41 cellular contexts compared by ENCODE assay signal in genomic region chrX:15188039-15188438, GRCh38.
"Had no signal": no experiment of that assay in that cellular context is flagged by ENCODE, and none has a peak within 500 bp of the region (broad histone marks: within the 10 kb centered on the region; RNA-seq: fewer than 3 reads in every experiment).

No MANE protein-coding gene starts in this region.

- H3K36me3 Mint-ChIP-seq: activated CD8-positive, alpha-beta memory T cell treated with anti-CD3 and anti-CD28 coated beads, Interleukin-2, amount 10 ng/mL, durations not matched to agents 7 days and 5 days; activated naive CD4-positive, alpha-beta T cell treated with anti-CD3 and anti-CD28 coated beads, Interleukin-2, amount 50 U/mL, for 24 hours; activated naive CD8-positive, alpha-beta T cell treated with anti-CD3 and anti-CD28 coated beads, Interleukin-2, amount 10 ng/mL, durations not matched to agents 7 days and 5 days; brain had no signal

- ATAC-seq: activated CD8-positive, alpha-beta memory T cell treated with anti-CD3 and anti-CD28 coated beads, Interleukin-2, amount 10 ng/mL, durations not matched to agents 7 days and 5 days; PC-3; Right ventricle myocardium inferior had no signal

- H3K9me3 Mint-ChIP-seq: activated CD4-positive, alpha-beta memory T cell treated with anti-CD3 and anti-CD28 coated beads, Interleukin-2, amount 10 ng/mL, durations not matched to agents 7 days and 5 days; activated naive CD4-positive, alpha-beta T cell treated with anti-CD3 and anti-CD28 coated beads, Interleukin-2, amount 50 U/mL, for 24 hours; activated naive CD8-positive, alpha-beta T cell treated with anti-CD3 and anti-CD28 coated beads, Interleukin-2, amount 10 ng/mL, durations not matched to agents 7 days and 5 days; activated T-helper 2 cell treated with anti-CD3 and anti-CD28 coated beads, Interferon-gamma antibody, Interleukin-2, Interleukin-4, amounts not matched to agents 10 μg/mL and 5 μg/mL and 100 μg/mL, durations not matched to agents 14 hours and 24 hours and 36 hours had no signal

- H3K27ac Mint-ChIP-seq: activated CD4-positive, alpha-beta memory T cell treated with anti-CD3 and anti-CD28 coated beads, Interleukin-2, amount 10 ng/mL, durations not matched to agents 7 days and 5 days; activated CD8-positive, alpha-beta memory T cell treated with anti-CD3 and anti-CD28 coated beads, Interleukin-2, amount 10 ng/mL, durations not matched to agents 7 days and 5 days; activated naive CD4-positive, alpha-beta T cell treated with anti-CD3 and anti-CD28 coated beads, Interleukin-2, amount 50 U/mL, for 24 hours; activated naive CD8-positive, alpha-beta T cell treated with anti-CD3 and anti-CD28 coated beads, Interleukin-2, amount 10 ng/mL, durations not matched to agents 7 days and 5 days; activated T-helper 2 cell treated with anti-CD3 and anti-CD28 coated beads, Interferon-gamma antibody, Interleukin-2, Interleukin-4, amounts not matched to agents 10 μg/mL and 5 μg/mL and 100 μg/mL, durations not matched to agents 14 hours and 24 hours and 36 hours; brain had no signal

- H3K27me3 ChIP-seq: MG63, Peyer's patch had no signal

- H3K36me3 ChIP-seq: MG63, Peyer's patch had no signal

- DNase-seq: activated CD4-positive, alpha-beta memory T cell treated with anti-CD3 and anti-CD28 coated beads, Interleukin-2, amount 10 ng/mL, durations not matched to agents 7 days and 5 days; activated CD4-positive, alpha-beta T cell treated with anti-CD3 and anti-CD28 coated beads for 1 hour; activated CD4-positive, alpha-beta T cell treated with anti-CD3 and anti-CD28 coated beads for 48 hours; activated CD4-positive, CD25-positive, alpha-beta regulatory T cell; activated CD8-positive, alpha-beta memory T cell treated with anti-CD3 and anti-CD28 coated beads for 24 hours; activated CD8-positive, alpha-beta memory T cell treated with anti-CD3 and anti-CD28 coated beads, Interleukin-2, amount 10 ng/mL, durations not matched to agents 7 days and 5 days; activated CD8-positive, alpha-beta memory T cell treated with anti-CD3 and anti-CD28 coated beads, Interleukin-2, amount 50 U/mL, for 48 hours; activated gamma-delta T cell; activated naive CD4-positive, alpha-beta T cell treated with Interleukin-2 at 50 U/mL for 16 hours; activated naive CD8-positive, alpha-beta T cell treated with anti-CD3 and anti-CD28 coated beads, Interleukin-2, amount 10 ng/mL, durations not matched to agents 7 days and 5 days; activated T-cell treated with anti-CD3 and anti-CD28 coated beads, Interleukin-2, amount 50 U/mL, for 48 hours; amygdala; caudate nucleus; cerebellar nuclear complex; Kasumi-1; MG63; NCI-H1048; NCI-H1105 treated with DMSO at 0.1 percent for 48 hours; NCI-H1436; NCI-H1694; NCI-H1930; NCI-H2081 treated with DMSO at 0.1 percent for 48 hours; NCI-H2171; NCI-H510A; NCI-H526; NCI-H748 treated with DMSO at 0.1 percent for 48 hours; NK-92 treated with Interleukin-12 subunit alpha and Interleukin-12 subunit beta, amount 100 ng/mL, for 24 hours; PC-3; Peyer's patch; SIG-M5; SW 1271; T-helper 1 cell; T-helper 2 cell; T-helper 9 cell had no signal

- H3K27ac ChIP-seq: Peyer's patch, RWPE1, VCaP had no signal

- H3K27me3 Mint-ChIP-seq: activated naive CD4-positive, alpha-beta T cell treated with anti-CD3 and anti-CD28 coated beads, Interleukin-2, amount 50 U/mL, for 24 hours had no signal

- H3K4me3 ChIP-seq: MG63, Peyer's patch had no signal

- H3K4me1 Mint-ChIP-seq: activated CD4-positive, alpha-beta memory T cell treated with anti-CD3 and anti-CD28 coated beads, Interleukin-2, amount 10 ng/mL, durations not matched to agents 7 days and 5 days; activated CD8-positive, alpha-beta memory T cell treated with anti-CD3 and anti-CD28 coated beads, Interleukin-2, amount 10 ng/mL, durations not matched to agents 7 days and 5 days; activated naive CD4-positive, alpha-beta T cell treated with anti-CD3 and anti-CD28 coated beads, Interleukin-2, amount 50 U/mL, for 24 hours; brain had no signal

- H3K4me1 ChIP-seq: Peyer's patch had no signal

- H3K4me3 Mint-ChIP-seq: activated CD4-positive, alpha-beta memory T cell treated with anti-CD3 and anti-CD28 coated beads, Interleukin-2, amount 10 ng/mL, durations not matched to agents 7 days and 5 days; activated CD8-positive, alpha-beta memory T cell treated with anti-CD3 and anti-CD28 coated beads, Interleukin-2, amount 10 ng/mL, durations not matched to agents 7 days and 5 days; activated naive CD4-positive, alpha-beta T cell treated with anti-CD3 and anti-CD28 coated beads, Interleukin-2, amount 50 U/mL, for 24 hours; activated naive CD8-positive, alpha-beta T cell treated with anti-CD3 and anti-CD28 coated beads, Interleukin-2, amount 10 ng/mL, durations not matched to agents 7 days and 5 days; brain had no signal

- FAIRE-seq: bronchial epithelial cell had no signal

- H3K9me3 ChIP-seq: MG63, Peyer's patch had no signal
